Comparison of ENCODE assay signal across 8 cellular contexts in the genomic region with DNA sequence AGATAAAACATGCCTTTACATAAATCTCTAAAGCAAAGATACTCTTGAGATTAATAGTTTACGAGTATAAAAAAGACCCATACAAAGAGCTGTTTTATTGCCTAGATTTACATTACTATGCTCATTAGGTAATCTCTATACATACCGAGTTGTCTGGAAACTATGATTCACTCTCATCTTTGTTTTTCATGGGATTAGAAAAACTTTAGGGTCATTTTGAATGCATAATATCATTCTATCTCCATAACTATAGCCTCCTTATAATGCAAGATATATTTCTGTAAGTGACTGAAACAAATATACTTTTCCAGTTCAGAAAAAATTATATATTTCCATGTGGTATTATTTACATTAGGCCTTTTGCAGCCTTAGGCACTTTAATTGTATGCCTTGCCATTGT.
"Had no signal": no experiment of that assay in that cellular context is flagged by ENCODE, and none has a peak within 500 bp of the region (broad histone marks: within the 10 kb centered on the region; RNA-seq: fewer than 3 reads in every experiment).

No MANE protein-coding gene starts in this region.

- DNase-seq: GDM1, GF-D8 had no signal

- ATAC-seq: GM12878 had no signal

- FAIRE-seq: G401.6, GM12878, GM12891, GM12892, GM18507, GM19239 had no signal

- H3K4me3 ChIP-seq: GM12878 had no signal
